In the genomic region with DNA sequence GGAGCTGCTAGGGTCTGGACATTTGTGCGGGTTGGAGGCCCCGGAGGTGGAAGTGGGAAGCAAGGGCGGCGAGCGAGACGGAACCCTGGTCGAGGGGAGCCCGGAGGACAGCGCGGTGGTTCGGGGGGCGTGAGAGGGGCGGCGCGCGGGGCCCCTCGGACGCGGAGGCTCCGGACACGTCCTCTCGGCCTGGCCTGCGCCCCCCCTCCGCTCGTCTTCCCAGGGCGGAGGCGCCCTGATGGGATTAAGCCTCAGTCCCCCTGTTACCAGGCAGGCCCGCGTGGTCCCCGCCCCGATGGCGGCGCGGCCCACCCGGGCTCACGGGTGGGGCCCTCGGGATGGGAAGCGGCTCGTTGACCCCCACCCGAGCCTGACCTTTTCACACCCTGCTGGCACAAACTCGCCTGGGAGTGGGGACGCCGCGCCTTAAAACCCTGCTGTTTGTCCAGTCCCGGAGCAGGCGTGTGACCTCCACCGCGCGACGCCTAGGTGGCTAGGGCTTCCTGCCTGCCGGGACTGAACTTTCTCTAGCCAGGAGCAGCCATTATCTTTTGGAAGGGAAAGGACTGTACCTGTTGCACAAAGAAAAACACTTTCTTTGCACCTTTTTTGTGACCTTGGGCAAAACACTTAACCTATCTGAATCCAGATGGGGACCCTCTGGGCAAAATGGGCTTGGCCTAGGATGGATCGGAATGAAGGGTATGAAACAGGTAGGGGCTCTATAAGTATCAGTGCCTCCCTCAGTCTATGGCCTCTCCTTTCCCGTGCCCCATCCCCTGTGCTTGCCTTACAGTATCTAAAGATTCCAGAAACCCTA, we compare ENCODE assay signal across 1 cellular context.
TF ChIP-seq lines count a peak whose summit lies in the region.

No MANE protein-coding gene starts in this region.

TF ChIP-seq in HepG2, 621 proteins besides CTCF, POLR2A, EP300 and RAD21 (continued from another document and continues in another):
- TF ChIP-seq, protein P1, sequence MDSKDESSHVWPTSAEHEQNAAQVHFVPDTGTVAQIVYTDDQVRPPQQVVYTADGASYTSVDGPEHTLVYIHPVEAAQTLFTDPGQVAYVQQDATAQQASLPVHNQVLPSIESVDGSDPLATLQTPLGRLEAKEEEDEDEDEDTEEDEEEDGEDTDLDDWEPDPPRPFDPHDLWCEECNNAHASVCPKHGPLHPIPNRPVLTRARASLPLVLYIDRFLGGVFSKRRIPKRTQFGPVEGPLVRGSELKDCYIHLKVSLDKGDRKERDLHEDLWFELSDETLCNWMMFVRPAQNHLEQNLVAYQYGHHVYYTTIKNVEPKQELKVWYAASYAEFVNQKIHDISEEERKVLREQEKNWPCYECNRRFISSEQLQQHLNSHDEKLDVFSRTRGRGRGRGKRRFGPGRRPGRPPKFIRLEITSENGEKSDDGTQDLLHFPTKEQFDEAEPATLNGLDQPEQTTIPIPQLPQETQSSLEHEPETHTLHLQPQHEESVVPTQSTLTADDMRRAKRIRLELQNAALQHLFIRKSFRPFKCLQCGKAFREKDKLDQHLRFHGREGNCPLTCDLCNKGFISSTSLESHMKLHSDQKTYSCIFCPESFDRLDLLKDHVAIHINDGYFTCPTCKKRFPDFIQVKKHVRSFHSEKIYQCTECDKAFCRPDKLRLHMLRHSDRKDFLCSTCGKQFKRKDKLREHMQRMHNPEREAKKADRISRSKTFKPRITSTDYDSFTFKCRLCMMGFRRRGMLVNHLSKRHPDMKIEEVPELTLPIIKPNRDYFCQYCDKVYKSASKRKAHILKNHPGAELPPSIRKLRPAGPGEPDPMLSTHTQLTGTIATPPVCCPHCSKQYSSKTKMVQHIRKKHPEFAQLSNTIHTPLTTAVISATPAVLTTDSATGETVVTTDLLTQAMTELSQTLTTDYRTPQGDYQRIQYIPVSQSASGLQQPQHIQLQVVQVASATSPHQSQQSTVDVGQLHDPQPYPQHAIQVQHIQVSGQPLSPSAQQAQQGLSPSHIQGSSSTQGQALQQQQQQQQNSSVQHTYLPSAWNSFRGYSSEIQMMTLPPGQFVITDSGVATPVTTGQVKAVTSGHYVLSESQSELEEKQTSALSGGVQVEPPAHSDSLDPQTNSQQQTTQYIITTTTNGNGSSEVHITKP (CRISPR knock-in tag; IDR thresholded peaks at IDR 0.05; ENCODE audit: low read depth), result no peak
- TF ChIP-seq, protein P2, sequence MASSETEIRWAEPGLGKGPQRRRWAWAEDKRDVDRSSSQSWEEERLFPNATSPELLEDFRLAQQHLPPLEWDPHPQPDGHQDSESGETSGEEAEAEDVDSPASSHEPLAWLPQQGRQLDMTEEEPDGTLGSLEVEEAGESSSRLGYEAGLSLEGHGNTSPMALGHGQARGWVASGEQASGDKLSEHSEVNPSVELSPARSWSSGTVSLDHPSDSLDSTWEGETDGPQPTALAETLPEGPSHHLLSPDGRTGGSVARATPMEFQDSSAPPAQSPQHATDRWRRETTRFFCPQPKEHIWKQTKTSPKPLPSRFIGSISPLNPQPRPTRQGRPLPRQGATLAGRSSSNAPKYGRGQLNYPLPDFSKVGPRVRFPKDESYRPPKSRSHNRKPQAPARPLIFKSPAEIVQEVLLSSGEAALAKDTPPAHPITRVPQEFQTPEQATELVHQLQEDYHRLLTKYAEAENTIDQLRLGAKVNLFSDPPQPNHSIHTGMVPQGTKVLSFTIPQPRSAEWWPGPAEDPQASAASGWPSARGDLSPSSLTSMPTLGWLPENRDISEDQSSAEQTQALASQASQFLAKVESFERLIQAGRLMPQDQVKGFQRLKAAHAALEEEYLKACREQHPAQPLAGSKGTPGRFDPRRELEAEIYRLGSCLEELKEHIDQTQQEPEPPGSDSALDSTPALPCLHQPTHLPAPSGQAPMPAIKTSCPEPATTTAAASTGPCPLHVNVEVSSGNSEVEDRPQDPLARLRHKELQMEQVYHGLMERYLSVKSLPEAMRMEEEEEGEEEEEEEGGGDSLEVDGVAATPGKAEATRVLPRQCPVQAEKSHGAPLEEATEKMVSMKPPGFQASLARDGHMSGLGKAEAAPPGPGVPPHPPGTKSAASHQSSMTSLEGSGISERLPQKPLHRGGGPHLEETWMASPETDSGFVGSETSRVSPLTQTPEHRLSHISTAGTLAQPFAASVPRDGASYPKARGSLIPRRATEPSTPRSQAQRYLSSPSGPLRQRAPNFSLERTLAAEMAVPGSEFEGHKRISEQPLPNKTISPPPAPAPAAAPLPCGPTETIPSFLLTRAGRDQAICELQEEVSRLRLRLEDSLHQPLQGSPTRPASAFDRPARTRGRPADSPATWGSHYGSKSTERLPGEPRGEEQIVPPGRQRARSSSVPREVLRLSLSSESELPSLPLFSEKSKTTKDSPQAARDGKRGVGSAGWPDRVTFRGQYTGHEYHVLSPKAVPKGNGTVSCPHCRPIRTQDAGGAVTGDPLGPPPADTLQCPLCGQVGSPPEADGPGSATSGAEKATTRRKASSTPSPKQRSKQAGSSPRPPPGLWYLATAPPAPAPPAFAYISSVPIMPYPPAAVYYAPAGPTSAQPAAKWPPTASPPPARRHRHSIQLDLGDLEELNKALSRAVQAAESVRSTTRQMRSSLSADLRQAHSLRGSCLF (CRISPR knock-in tag; IDR thresholded peaks at IDR 0.05; ENCODE audit: borderline replicate concordance), result no peak
- TF ChIP-seq ZBTB38 (CRISPR knock-in tag; IDR thresholded peaks at IDR 0.05) (no peak), ZNF598 (CRISPR knock-in tag; IDR thresholded peaks at IDR 0.05; ENCODE audit: borderline replicate concordance) (no peak), ZNF430 (CRISPR knock-in tag; IDR thresholded peaks at IDR 0.05) (0 out of 2 replicates have a peak, but pooled peaks have one; percentile 30), KDM5A (IDR thresholded peaks at IDR 0.05; ENCODE audit: borderline replicate concordance, low read length) (0 out of 2 replicates have a peak, but pooled peaks have one; percentile 17), ZNF83 (CRISPR knock-in tag; IDR thresholded peaks at IDR 0.05; ENCODE audit: borderline replicate concordance) (no peak), MXI1 (IDR thresholded peaks at IDR 0.05; ENCODE audit: borderline replicate concordance, low read depth, low read length) (no peak), BHLHE40 (IDR thresholded peaks at IDR 0.05; ENCODE audit: low read length) (no peak), ERF (CRISPR knock-in tag; IDR thresholded peaks at IDR 0.05) (no peak), SMAD3 (CRISPR knock-in tag; IDR thresholded peaks at IDR 0.05) (no peak), ELF4 (CRISPR knock-in tag; IDR thresholded peaks at IDR 0.05; ENCODE audit: borderline replicate concordance) (no peak), ZNF329 (CRISPR knock-in tag; IDR thresholded peaks at IDR 0.05; ENCODE audit: low read depth) (no peak), SMYD3 (CRISPR knock-in tag; IDR thresholded peaks at IDR 0.05) (no peak), DMAP1 (CRISPR knock-in tag; IDR thresholded peaks at IDR 0.05) (peak; percentile 19; the same call in 1 of the 2 replicates), RXRA (CRISPR knock-in tag; IDR thresholded peaks at IDR 0.05) (no peak), RFXAP (CRISPR knock-in tag; IDR thresholded peaks at IDR 0.05; ENCODE audit: borderline replicate concordance) (no peak), PAX8 (CRISPR knock-in tag; IDR thresholded peaks at IDR 0.05; ENCODE audit: borderline replicate concordance) (0 out of 2 replicates have a peak, but pooled peaks have one; percentile 22), ZFY (CRISPR knock-in tag; IDR thresholded peaks at IDR 0.05) (peak; percentile 49; the same call in 1 of the 2 replicates), SCMH1 (CRISPR knock-in tag; IDR thresholded peaks at IDR 0.05; ENCODE audit: borderline replicate concordance) (no peak), CBFB (CRISPR knock-in tag; IDR thresholded peaks at IDR 0.05) (0 out of 2 replicates have a peak, but pooled peaks have one; percentile 23), ZBTB42 (CRISPR knock-in tag; IDR thresholded peaks at IDR 0.05) (no peak), YY1 (IDR thresholded peaks at IDR 0.05; ENCODE audit: insufficient read depth, insufficient replicate concordance, low read depth, low read length) (peak; percentile 30), ZNF572 (CRISPR knock-in tag; IDR thresholded peaks at IDR 0.05) (no peak), ZNF777 (CRISPR knock-in tag; IDR thresholded peaks at IDR 0.05) (0 out of 2 replicates have a peak, but pooled peaks have one; percentile 16), ZNF703 (CRISPR knock-in tag; IDR thresholded peaks at IDR 0.05; ENCODE audit: borderline replicate concordance) (peak; percentile 7; the same call in 1 of the 2 replicates), CHCHD3 (CRISPR knock-in tag; IDR thresholded peaks at IDR 0.05) (no peak; the same call in 1 of the 2 replicates), SP5 (CRISPR knock-in tag; IDR thresholded peaks at IDR 0.05; ENCODE audit: borderline replicate concordance, low read depth) (no peak), ZFP36L1 (CRISPR knock-in tag; IDR thresholded peaks at IDR 0.05) (no peak)
- TF ChIP-seq, protein P3, sequence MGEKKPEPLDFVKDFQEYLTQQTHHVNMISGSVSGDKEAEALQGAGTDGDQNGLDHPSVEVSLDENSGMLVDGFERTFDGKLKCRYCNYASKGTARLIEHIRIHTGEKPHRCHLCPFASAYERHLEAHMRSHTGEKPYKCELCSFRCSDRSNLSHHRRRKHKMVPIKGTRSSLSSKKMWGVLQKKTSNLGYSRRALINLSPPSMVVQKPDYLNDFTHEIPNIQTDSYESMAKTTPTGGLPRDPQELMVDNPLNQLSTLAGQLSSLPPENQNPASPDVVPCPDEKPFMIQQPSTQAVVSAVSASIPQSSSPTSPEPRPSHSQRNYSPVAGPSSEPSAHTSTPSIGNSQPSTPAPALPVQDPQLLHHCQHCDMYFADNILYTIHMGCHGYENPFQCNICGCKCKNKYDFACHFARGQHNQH (CRISPR knock-in tag; IDR thresholded peaks at IDR 0.05), result no peak
- TF ChIP-seq, protein P4, sequence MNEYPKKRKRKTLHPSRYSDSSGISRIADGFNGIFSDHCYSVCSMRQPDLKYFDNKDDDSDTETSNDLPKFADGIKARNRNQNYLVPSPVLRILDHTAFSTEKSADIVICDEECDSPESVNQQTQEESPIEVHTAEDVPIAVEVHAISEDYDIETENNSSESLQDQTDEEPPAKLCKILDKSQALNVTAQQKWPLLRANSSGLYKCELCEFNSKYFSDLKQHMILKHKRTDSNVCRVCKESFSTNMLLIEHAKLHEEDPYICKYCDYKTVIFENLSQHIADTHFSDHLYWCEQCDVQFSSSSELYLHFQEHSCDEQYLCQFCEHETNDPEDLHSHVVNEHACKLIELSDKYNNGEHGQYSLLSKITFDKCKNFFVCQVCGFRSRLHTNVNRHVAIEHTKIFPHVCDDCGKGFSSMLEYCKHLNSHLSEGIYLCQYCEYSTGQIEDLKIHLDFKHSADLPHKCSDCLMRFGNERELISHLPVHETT (CRISPR knock-in tag; conservative IDR thresholded peaks at IDR 0.05), result no peak
- TF ChIP-seq, protein P5, sequence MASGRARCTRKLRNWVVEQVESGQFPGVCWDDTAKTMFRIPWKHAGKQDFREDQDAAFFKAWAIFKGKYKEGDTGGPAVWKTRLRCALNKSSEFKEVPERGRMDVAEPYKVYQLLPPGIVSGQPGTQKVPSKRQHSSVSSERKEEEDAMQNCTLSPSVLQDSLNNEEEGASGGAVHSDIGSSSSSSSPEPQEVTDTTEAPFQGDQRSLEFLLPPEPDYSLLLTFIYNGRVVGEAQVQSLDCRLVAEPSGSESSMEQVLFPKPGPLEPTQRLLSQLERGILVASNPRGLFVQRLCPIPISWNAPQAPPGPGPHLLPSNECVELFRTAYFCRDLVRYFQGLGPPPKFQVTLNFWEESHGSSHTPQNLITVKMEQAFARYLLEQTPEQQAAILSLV (CRISPR knock-in tag; IDR thresholded peaks at IDR 0.05; ENCODE audit: borderline replicate concordance), result no peak
- TF ChIP-seq, protein P6, sequence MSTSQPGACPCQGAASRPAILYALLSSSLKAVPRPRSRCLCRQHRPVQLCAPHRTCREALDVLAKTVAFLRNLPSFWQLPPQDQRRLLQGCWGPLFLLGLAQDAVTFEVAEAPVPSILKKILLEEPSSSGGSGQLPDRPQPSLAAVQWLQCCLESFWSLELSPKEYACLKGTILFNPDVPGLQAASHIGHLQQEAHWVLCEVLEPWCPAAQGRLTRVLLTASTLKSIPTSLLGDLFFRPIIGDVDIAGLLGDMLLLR (CRISPR knock-in tag; IDR thresholded peaks at IDR 0.05), result peak; percentile 44; the same call in 1 of the 2 replicates
- TF ChIP-seq, protein P7, sequence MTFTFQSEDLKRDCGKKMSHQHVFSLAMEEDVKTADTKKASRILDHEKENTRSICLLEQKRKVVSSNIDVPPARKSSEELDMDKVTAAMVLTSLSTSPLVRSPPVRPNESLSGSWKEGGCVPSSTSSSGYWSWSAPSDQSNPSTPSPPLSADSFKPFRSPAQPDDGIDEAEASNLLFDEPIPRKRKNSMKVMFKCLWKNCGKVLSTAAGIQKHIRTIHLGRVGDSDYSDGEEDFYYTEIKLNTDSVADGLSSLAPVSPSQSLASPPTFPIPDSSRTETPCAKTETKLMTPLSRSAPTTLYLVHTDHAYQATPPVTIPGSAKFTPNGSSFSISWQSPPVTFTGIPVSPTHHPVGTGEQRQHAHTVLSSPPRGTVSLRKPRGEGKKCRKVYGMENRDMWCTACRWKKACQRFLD (CRISPR knock-in tag; IDR thresholded peaks at IDR 0.05; ENCODE audit: borderline replicate concordance), result no peak
- TF ChIP-seq, protein P8, sequence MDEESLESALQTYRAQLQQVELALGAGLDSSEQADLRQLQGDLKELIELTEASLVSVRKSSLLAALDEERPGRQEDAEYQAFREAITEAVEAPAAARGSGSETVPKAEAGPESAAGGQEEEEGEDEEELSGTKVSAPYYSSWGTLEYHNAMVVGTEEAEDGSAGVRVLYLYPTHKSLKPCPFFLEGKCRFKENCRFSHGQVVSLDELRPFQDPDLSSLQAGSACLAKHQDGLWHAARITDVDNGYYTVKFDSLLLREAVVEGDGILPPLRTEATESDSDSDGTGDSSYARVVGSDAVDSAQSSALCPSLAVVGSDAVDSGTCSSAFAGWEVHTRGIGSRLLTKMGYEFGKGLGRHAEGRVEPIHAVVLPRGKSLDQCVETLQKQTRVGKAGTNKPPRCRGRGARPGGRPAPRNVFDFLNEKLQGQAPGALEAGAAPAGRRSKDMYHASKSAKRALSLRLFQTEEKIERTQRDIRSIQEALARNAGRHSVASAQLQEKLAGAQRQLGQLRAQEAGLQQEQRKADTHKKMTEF (CRISPR knock-in tag; IDR thresholded peaks at IDR 0.05), result no peak
- TF ChIP-seq, protein P9, sequence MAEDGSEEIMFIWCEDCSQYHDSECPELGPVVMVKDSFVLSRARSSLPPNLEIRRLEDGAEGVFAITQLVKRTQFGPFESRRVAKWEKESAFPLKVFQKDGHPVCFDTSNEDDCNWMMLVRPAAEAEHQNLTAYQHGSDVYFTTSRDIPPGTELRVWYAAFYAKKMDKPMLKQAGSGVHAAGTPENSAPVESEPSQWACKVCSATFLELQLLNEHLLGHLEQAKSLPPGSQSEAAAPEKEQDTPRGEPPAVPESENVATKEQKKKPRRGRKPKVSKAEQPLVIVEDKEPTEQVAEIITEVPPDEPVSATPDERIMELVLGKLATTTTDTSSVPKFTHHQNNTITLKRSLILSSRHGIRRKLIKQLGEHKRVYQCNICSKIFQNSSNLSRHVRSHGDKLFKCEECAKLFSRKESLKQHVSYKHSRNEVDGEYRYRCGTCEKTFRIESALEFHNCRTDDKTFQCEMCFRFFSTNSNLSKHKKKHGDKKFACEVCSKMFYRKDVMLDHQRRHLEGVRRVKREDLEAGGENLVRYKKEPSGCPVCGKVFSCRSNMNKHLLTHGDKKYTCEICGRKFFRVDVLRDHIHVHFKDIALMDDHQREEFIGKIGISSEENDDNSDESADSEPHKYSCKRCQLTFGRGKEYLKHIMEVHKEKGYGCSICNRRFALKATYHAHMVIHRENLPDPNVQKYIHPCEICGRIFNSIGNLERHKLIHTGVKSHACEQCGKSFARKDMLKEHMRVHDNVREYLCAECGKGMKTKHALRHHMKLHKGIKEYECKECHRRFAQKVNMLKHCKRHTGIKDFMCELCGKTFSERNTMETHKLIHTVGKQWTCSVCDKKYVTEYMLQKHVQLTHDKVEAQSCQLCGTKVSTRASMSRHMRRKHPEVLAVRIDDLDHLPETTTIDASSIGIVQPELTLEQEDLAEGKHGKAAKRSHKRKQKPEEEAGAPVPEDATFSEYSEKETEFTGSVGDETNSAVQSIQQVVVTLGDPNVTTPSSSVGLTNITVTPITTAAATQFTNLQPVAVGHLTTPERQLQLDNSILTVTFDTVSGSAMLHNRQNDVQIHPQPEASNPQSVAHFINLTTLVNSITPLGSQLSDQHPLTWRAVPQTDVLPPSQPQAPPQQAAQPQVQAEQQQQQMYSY (CRISPR knock-in tag; IDR thresholded peaks at IDR 0.05), result no peak
